23 cellular contexts compared by ENCODE assay signal in genomic region chr3:66280304-66280703, GRCh38. TPM values are rescaled to one million over a fixed set of nuclear protein-coding genes. Genes with fewer than 3 reads are reported as not detected.
DNase-seq lines count a peak whose midpoint lies in the region; ATAC-seq, FAIRE-seq and TF ChIP-seq lines count a peak whose summit lies in the region.
"Had no signal": no experiment of that assay in that cellular context is flagged by ENCODE, and none has a peak within 500 bp of the region (broad histone marks: within the 10 kb centered on the region; RNA-seq: fewer than 3 reads in every experiment).

No MANE protein-coding gene starts in this region.

- ATAC-seq in CD4-positive, alpha-beta T cell (ENCODE audit: poor library complexity), result no peak
- ATAC-seq: esophagus mucosa, lower lobe of right lung had no signal

- no peak for TF ChIP-seq POLR2A in lower leg skin (IDR thresholded peaks at IDR 0.05)

- POLR2A ChIA-PET in CD4-positive, alpha-beta T cell (lab: Charles Lee), result no interaction called here
- POLR2A ChIA-PET in A673 (lab: Charles Lee; ENCODE audit: low non-redundant PET), result no interaction called here

- no peaks in the 10 kb centered on the region for H3K36me3 ChIP-seq in A673 (ENCODE audit: insufficient read depth, low read length, poor library complexity, severe bottlenecking)
- H3K36me3 ChIP-seq: lower lobe of right lung, thoracic aorta had no signal

- FAIRE-seq in GM18507 (lab: Jason Lieb, UNC), result peak; percentile 41
- FAIRE-seq: frontal cortex, GM19239 had no signal

- H3K4me1 Mint-ChIP-seq in CD4-positive, alpha-beta T cell (ENCODE audit: low read depth), result peaks cover 41% of the 10 kb centered on the region

- no peak overlapping the region for H3K27ac ChIP-seq in CD4-positive, alpha-beta T cell (ENCODE audit: low read depth, low read length)
- H3K27ac ChIP-seq in VCaP, result peak overlapping the region; percentile 6; the same call in 1 of the 2 replicates
- no peak overlapping the region for H3K27ac ChIP-seq in A673 (ENCODE audit: low read depth, low read length, poor library complexity, severe bottlenecking)
- H3K27ac ChIP-seq: lower lobe of right lung, thoracic aorta had no signal

- TF ChIP-seq CTCF in CD4-positive, alpha-beta T cell (IDR thresholded peaks at IDR 0.05), result no peak
- no peak for TF ChIP-seq CTCF in VCaP (conservative IDR thresholded peaks at IDR 0.05)
- TF ChIP-seq CTCF in A673 (conservative IDR thresholded peaks at IDR 0.05; ENCODE audit: low read depth, low read length), result no peak
- no peak for TF ChIP-seq CTCF in lower leg skin (IDR thresholded peaks at IDR 0.05)

- peak overlapping the region; percentile 48 for H3K27ac Mint-ChIP-seq in CD4-positive, alpha-beta T cell
- H3K27ac Mint-ChIP-seq: activated CD4-positive, alpha-beta T cell treated with anti-CD3 and anti-CD28 coated beads, Interleukin-2, amount 10 ng/mL, durations not matched to agents 24 days and 14 days; T-helper 1 cell treated with Interleukin-12 subunit alpha and Interleukin-12 subunit beta and Interleukin-4 antibody, amounts not matched to agents 30 μg/mL and 1 μg/mL, for 36 hours had no signal

- H3K4me3 Mint-ChIP-seq in CD4-positive, alpha-beta T cell, result peak overlapping the region; percentile 23
- H3K4me3 Mint-ChIP-seq: activated CD4-positive, alpha-beta T cell treated with anti-CD3 and anti-CD28 coated beads, Interleukin-2, amount 10 ng/mL, durations not matched to agents 24 days and 14 days; T-helper 1 cell treated with Interleukin-12 subunit alpha and Interleukin-12 subunit beta and Interleukin-4 antibody, amounts not matched to agents 30 μg/mL and 1 μg/mL, for 36 hours had no signal

- H3K36me3 Mint-ChIP-seq in CD4-positive, alpha-beta T cell (ENCODE audit: low read depth), result peaks cover 16% of the 10 kb centered on the region

- no peaks in the 10 kb centered on the region for H3K9me3 Mint-ChIP-seq in CD4-positive, alpha-beta T cell
- H3K9me3 Mint-ChIP-seq: activated CD4-positive, alpha-beta T cell treated with anti-CD3 and anti-CD28 coated beads, Interleukin-2, amount 10 ng/mL, durations not matched to agents 24 days and 14 days; T-helper 1 cell treated with Interleukin-12 subunit alpha and Interleukin-12 subunit beta and Interleukin-4 antibody, amounts not matched to agents 30 μg/mL and 1 μg/mL, for 36 hours had no signal

- CTCF ChIA-PET in CD4-positive, alpha-beta T cell (lab: Charles Lee), result no interaction called here
- CTCF ChIA-PET in A673 (lab: Charles Lee), result no interaction called here

- no peak overlapping the region for H3K4me3 ChIP-seq in A673 (ENCODE audit: low read depth, low read length, poor library complexity, severe bottlenecking)
- no peak overlapping the region for H3K4me3 ChIP-seq in lower leg skin (ENCODE audit: low read depth, poor library complexity, severe bottlenecking)
- H3K4me3 ChIP-seq: lower lobe of right lung, thoracic aorta had no signal

- no peaks in the 10 kb centered on the region for H3K4me1 ChIP-seq in A673 (ENCODE audit: insufficient read depth, low read length, poor library complexity, severe bottlenecking)
- H3K4me1 ChIP-seq: lower lobe of right lung had no signal

- 90 to 95% methylated on average over 3 of the region's 3 CpGs for WGBS in lower leg skin, 2 donors

- BruUV-seq in A673 (replicated peaks; lab: Mats Ljungman, UMichigan), result no TSS peak

- no peak for DNase-seq in CD4-positive, alpha-beta T cell
- DNase-seq in GM18507 (ENCODE audit: extremely low spot score, insufficient read length, low read depth) (no peak), iris pigment epithelial cell (ENCODE audit: low read depth) (peak; percentile 77), A673 (ENCODE audit: low spot score) (no peak), CD1c-positive myeloid dendritic cell (ENCODE audit: extremely low spot score) (no peak), lower leg skin (ENCODE audit: low spot score in 2 of 2) (no peak)
- DNase-seq: activated CD4-positive, alpha-beta T cell treated with anti-CD3 and anti-CD28 coated beads, Interleukin-2, amount 10 ng/mL, durations not matched to agents 24 days and 14 days; activated naive CD4-positive, alpha-beta T cell treated with Interleukin-2 at 50 U/mL for 16 hours; effector memory CD4-positive, alpha-beta T cell; hypothalamus; islet precursor cell; lower lobe of right lung; NCI-H2081 treated with DMSO at 0.1 percent for 48 hours; NCI-H524 treated with DMSO at 0.1 percent for 48 hours; nucleus accumbens; stimulated activated CD4-positive, alpha-beta T cell treated with anti-CD3 and anti-CD28 coated beads, Interleukin-2, amount 100 ng/mL, for 48 hours; stimulated activated naive CD4-positive, alpha-beta T cell had no signal

- H3K27me3 ChIP-seq in CD4-positive, alpha-beta T cell (ENCODE audit: control insufficient read depth, insufficient read depth, low read length), result no peaks in the 10 kb centered on the region
- H3K27me3 ChIP-seq in A673 (replicated peaks; ENCODE audit: insufficient read depth, low read depth, low read length, poor library complexity), result no peaks in the 10 kb centered on the region

- H3K9me3 ChIP-seq in CD4-positive, alpha-beta T cell (ENCODE audit: control insufficient read depth, low read length), result no peaks in the 10 kb centered on the region
- H3K9me3 ChIP-seq in A673 (ENCODE audit: low read depth, low read length, poor library complexity, severe bottlenecking), result no peaks in the 10 kb centered on the region
- H3K9me3 ChIP-seq: lower lobe of right lung, thoracic aorta had no signal

- intact Hi-C loops in CD4-positive, alpha-beta T cell (cut with DNase I, micrococcal nuclease), result loop anchor here in 1 of 2 experiments (2.0 to 5.0 kb wide), 2 partner anchors 22 to 42 kb away; no protein-coding TSS in a partner anchor
- intact Hi-C loops in A673 (cut with micrococcal nuclease; ENCODE audit: unreplicated experiment), result no loop called here
- intact Hi-C loops in lower leg skin (cut with DNase I; ENCODE audit: low total_unique reads), result loop anchor here (10.0 kb wide), 1 partner anchor 544 kb away; no protein-coding TSS in a partner anchor

- no peaks in the 10 kb centered on the region for H3K27me3 Mint-ChIP-seq in CD4-positive, alpha-beta T cell
- H3K27me3 Mint-ChIP-seq: activated CD4-positive, alpha-beta T cell treated with anti-CD3 and anti-CD28 coated beads, Interleukin-2, amount 10 ng/mL, durations not matched to agents 24 days and 14 days had no signal

RNA-seq across cellular contexts. Expression of gene SLC25A26, which starts 59.5 kb away (rescaled TPM):
- 10 to 100 TPM; 26.9 to 30.2 TPM for total RNA-seq in CD4-positive, alpha-beta T cell
- 8.9 and 10.7 TPM in 2 replicates for total RNA-seq in A673 (2021)
- 10 to 100 TPM; 13.7 to 29.1 (median 21.9) TPM for total RNA-seq in lower leg skin
